In the genomic region with DNA sequence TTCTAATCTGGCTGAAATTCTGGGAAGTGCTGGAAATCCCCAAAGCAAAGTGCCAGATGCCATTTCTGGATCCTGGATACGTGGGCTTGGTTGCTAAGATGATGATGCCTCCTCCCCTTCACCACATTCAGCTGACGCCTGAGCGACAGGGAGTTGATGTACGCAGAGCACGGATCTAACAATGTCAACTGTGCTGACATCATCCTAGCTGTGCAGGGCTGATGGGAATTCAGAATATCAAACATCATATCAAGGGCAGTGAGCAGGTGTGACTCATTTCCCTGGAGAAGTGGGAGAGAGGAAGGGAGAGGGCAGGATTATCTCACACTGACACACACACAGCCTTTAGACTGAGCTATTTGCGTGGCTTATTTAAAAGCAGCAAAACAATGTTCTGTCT, we compare ENCODE assay signal across 8 cellular contexts.
A peak's percentile ranks its signal among the peaks of the same experiment; 100 is the strongest.
DNase-seq lines count a peak whose midpoint lies in the region; ATAC-seq and TF ChIP-seq lines count a peak whose summit lies in the region.

No MANE protein-coding gene starts in this region.

- POLR2A ChIA-PET in HEK293 (lab: Yijun Ruan, JAX): no interaction called here

- H3K4me1 ChIP-seq in HEK293 (ENCODE audit: control insufficient read depth, insufficient read depth, low read length): no peaks in the 10 kb centered on the region

- H3K27ac ChIP-seq in HEK293 (ENCODE audit: extremely low read depth, low read depth, low read length): no peak overlapping the region

- no peak overlapping the region for H3K4me3 ChIP-seq in HEK293 (ENCODE audit: low read depth, low read length)

- ATAC-seq in HG03378 (IDR thresholded peaks at IDR 0.05; ENCODE audit: unreplicated experiment): no peak
- no peak for ATAC-seq in HG03095 (IDR thresholded peaks at IDR 0.05; ENCODE audit: unreplicated experiment)

- CTCF ChIA-PET in HEK293 (lab: Yijun Ruan, JAX): interaction anchor here (0.6 kb wide), 1 partner anchor 115 kb away, joined by 3 read pairs; no protein-coding TSS in a partner anchor

- DNase-seq in fibroblast of peridontal ligament (ENCODE audit: extremely low read depth) (peak; percentile 97), posterior cingulate gyrus (peak in 8 of 10 donors; percentile 22 to 91 (median 46)), epidermal melanocyte (ENCODE audit: insufficient read length, low spot score) (no peak)
- DNase-seq in stimulated activated CD4-positive, alpha-beta T cell treated with anti-CD3 and anti-CD28 coated beads, Interleukin-2, amount 100 ng/mL, for 24 hours: no peak

- TF ChIP-seq CTCF in HEK293 (tag by site-specific recombination; IDR thresholded peaks at IDR 0.05): no peak

- H3K9me3 ChIP-seq in HEK293 (ENCODE audit: control insufficient read depth, insufficient read depth, low read depth, low read length): no peaks in the 10 kb centered on the region

- H3K36me3 ChIP-seq in HEK293 (ENCODE audit: control insufficient read depth in 2 of 2, insufficient read depth in 1 of 2, low read length in 2 of 2): no peaks in the 10 kb centered on the region

- intact Hi-C loops in posterior cingulate gyrus (cut with DNase I): no loop called here

TF ChIP-seq in HEK293, 187 proteins besides CTCF, POLR2A, EP300 and RAD21 (continues in another document):
- TF ChIP-seq ZBTB17 (tag by site-specific recombination; IDR thresholded peaks at IDR 0.05) (peak; percentile 77), ZNF501 (tag by site-specific recombination; IDR thresholded peaks at IDR 0.05) (no peak), ZNF530 (tag by site-specific recombination; IDR thresholded peaks at IDR 0.05; ENCODE audit: low read depth) (peak; percentile 85; the same call in 1 of the 2 replicates), PRDM1 (tag by site-specific recombination; IDR thresholded peaks at IDR 0.05) (0 out of 2 replicates have a peak, but pooled peaks have one; percentile 18), ZNF10 (tag by site-specific recombination; IDR thresholded peaks at IDR 0.05) (peak; percentile 58), ZNF600 (tag by site-specific recombination; IDR thresholded peaks at IDR 0.05) (peak; percentile 54; the same call in 1 of the 2 replicates)
- TF ChIP-seq, protein P1, sequence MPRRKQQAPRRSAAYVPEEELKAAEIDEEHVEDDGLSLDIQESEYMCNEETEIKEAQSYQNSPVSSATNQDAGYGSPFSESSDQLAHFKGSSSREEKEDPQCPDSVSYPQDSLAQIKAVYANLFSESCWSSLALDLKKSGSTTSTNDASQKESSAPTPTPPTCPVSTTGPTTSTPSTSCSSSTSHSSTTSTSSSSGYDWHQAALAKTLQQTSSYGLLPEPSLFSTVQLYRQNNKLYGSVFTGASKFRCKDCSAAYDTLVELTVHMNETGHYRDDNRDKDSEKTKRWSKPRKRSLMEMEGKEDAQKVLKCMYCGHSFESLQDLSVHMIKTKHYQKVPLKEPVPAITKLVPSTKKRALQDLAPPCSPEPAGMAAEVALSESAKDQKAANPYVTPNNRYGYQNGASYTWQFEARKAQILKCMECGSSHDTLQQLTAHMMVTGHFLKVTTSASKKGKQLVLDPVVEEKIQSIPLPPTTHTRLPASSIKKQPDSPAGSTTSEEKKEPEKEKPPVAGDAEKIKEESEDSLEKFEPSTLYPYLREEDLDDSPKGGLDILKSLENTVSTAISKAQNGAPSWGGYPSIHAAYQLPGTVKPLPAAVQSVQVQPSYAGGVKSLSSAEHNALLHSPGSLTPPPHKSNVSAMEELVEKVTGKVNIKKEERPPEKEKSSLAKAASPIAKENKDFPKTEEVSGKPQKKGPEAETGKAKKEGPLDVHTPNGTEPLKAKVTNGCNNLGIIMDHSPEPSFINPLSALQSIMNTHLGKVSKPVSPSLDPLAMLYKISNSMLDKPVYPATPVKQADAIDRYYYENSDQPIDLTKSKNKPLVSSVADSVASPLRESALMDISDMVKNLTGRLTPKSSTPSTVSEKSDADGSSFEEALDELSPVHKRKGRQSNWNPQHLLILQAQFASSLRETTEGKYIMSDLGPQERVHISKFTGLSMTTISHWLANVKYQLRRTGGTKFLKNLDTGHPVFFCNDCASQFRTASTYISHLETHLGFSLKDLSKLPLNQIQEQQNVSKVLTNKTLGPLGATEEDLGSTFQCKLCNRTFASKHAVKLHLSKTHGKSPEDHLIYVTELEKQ (tag by site-specific recombination; IDR thresholded peaks at IDR 0.05; ENCODE audit: borderline replicate concordance): peak; percentile 82
- TF ChIP-seq, protein P2, sequence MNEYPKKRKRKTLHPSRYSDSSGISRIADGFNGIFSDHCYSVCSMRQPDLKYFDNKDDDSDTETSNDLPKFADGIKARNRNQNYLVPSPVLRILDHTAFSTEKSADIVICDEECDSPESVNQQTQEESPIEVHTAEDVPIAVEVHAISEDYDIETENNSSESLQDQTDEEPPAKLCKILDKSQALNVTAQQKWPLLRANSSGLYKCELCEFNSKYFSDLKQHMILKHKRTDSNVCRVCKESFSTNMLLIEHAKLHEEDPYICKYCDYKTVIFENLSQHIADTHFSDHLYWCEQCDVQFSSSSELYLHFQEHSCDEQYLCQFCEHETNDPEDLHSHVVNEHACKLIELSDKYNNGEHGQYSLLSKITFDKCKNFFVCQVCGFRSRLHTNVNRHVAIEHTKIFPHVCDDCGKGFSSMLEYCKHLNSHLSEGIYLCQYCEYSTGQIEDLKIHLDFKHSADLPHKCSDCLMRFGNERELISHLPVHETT (tag by site-specific recombination; IDR thresholded peaks at IDR 0.05): 0 out of 2 replicates have a peak, but pooled peaks have one; percentile 36

TF ChIP-seq in PFSK-1, 5 proteins besides CTCF, POLR2A, EP300 and RAD21:
- TF ChIP-seq POLR2AphosphoS5 (IDR thresholded peaks at IDR 0.05; ENCODE audit: low read depth, low read length) (no peak), SIN3A (IDR thresholded peaks at IDR 0.05; ENCODE audit: borderline replicate concordance, insufficient read depth, low read length) (no peak), FOXP2 (optimal IDR thresholded peaks at IDR 0.05; ENCODE audit: borderline replicate concordance, extremely low read depth, extremely low read length, insufficient read depth) (peak; percentile 60), TAF1 (IDR thresholded peaks at IDR 0.05; ENCODE audit: borderline replicate concordance, insufficient read depth, low read length) (no peak)
- TF ChIP-seq, protein P3, sequence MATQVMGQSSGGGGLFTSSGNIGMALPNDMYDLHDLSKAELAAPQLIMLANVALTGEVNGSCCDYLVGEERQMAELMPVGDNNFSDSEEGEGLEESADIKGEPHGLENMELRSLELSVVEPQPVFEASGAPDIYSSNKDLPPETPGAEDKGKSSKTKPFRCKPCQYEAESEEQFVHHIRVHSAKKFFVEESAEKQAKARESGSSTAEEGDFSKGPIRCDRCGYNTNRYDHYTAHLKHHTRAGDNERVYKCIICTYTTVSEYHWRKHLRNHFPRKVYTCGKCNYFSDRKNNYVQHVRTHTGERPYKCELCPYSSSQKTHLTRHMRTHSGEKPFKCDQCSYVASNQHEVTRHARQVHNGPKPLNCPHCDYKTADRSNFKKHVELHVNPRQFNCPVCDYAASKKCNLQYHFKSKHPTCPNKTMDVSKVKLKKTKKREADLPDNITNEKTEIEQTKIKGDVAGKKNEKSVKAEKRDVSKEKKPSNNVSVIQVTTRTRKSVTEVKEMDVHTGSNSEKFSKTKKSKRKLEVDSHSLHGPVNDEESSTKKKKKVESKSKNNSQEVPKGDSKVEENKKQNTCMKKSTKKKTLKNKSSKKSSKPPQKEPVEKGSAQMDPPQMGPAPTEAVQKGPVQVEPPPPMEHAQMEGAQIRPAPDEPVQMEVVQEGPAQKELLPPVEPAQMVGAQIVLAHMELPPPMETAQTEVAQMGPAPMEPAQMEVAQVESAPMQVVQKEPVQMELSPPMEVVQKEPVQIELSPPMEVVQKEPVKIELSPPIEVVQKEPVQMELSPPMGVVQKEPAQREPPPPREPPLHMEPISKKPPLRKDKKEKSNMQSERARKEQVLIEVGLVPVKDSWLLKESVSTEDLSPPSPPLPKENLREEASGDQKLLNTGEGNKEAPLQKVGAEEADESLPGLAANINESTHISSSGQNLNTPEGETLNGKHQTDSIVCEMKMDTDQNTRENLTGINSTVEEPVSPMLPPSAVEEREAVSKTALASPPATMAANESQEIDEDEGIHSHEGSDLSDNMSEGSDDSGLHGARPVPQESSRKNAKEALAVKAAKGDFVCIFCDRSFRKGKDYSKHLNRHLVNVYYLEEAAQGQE (IDR thresholded peaks at IDR 0.05; ENCODE audit: insufficient read depth in 1 of 2, low read depth in 2 of 2, low read length in 2 of 2): no peak

Comparison
In these comparisons a context has a peak if more than half of its experiments do, and no peak if none do; other contexts are left out.
1. DNase-seq: peak in fibroblast of peridontal ligament (single experiment) and posterior cingulate gyrus (8 of 10); none in stimulated activated CD4-positive, alpha-beta T cell treated with anti-CD3 and anti-CD28 coated beads, Interleukin-2, amount 100 ng/mL, for 24 hours (0 of 2) and epidermal melanocyte (single experiment).